Comparison of ENCODE assay signal across 10 cellular contexts in the genomic region with DNA sequence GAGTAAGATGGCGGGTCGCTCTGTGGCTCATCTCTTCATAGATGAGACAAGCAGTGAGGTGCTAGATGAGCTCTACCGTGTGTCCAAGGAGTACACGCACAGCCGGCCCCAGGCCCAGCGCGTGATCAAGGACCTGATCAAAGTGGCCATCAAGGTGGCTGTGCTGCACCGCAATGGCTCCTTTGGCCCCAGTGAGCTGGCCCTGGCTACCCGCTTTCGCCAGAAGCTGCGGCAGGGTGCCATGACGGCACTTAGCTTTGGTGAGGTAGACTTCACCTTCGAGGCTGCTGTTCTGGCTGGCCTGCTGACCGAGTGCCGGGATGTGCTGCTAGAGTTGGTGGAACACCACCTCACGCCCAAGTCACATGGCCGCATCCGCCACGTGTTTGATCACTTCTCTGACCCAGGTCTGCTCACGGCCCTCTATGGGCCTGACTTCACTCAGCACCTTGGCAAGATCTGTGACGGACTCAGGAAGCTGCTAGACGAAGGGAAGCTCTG. TPM values are rescaled to one million over a fixed set of nuclear protein-coding genes. Genes with fewer than 3 reads are reported as not detected.
DNase-seq lines count a peak whose midpoint lies in the region; ATAC-seq and TF ChIP-seq lines count a peak whose summit lies in the region.
"Had no signal": no experiment of that assay in that cellular context is flagged by ENCODE, and none has a peak within 500 bp of the region (broad histone marks: within the 10 kb centered on the region; RNA-seq: fewer than 3 reads in every experiment).

No MANE protein-coding gene starts in this region.

- TF ChIP-seq POLR2A in upper lobe of left lung (IDR thresholded peaks at IDR 0.05): no peak

- TF ChIP-seq EP300 in upper lobe of left lung (IDR thresholded peaks at IDR 0.05): no peak

- in situ Hi-C loops in G401 (cut with HindIII; ENCODE audit: low sequenced_read_pairs): no loop called here

- TF ChIP-seq CTCF in right atrium auricular region (IDR thresholded peaks at IDR 0.05) (no peak), upper lobe of left lung (IDR thresholded peaks at IDR 0.05) (no peak)

- no peaks in the 10 kb centered on the region for H3K27me3 Mint-ChIP-seq in activated T-cell treated with anti-CD3 and anti-CD28 coated beads, Interleukin-2, amount 50 U/mL, for 24 hours
- no peaks in the 10 kb centered on the region for H3K27me3 Mint-ChIP-seq in memory B cell

- WGBS in right cardiac atrium: 77% methylated on average over 22 of the region's 22 CpGs
- WGBS in upper lobe of left lung, 2 donors: 73 to 88% methylated on average over 13 to 22 of the region's 22 CpGs

- peaks cover 57% of the 10 kb centered on the region for H3K4me1 Mint-ChIP-seq in activated T-cell treated with anti-CD3 and anti-CD28 coated beads, Interleukin-2, amount 50 U/mL, for 24 hours (ENCODE audit: low read depth)
- peaks cover 30% of the 10 kb centered on the region for H3K4me1 Mint-ChIP-seq in memory B cell

- H3K4me1 ChIP-seq in right cardiac atrium (ENCODE audit: control insufficient read depth, insufficient read depth, low read length) (no peaks in the 10 kb centered on the region), right atrium auricular region (peaks cover 0 to 9% of the 10 kb centered on the region in 2 donors), upper lobe of left lung (peaks cover 5 to 29% (median 11%) of the 10 kb centered on the region in 4 donors)
- H3K4me1 ChIP-seq: uterus had no signal

- intact Hi-C loops in right cardiac atrium (cut with DNase I): loop anchor here in 2 of 4 donors (5.0 to 10.0 kb wide), 2 partner anchors 54 to 62 kb away; no protein-coding TSS in a partner anchor

- peaks cover 30% of the 10 kb centered on the region for H3K36me3 ChIP-seq in right atrium auricular region
- peaks cover 9 to 38% (median 21%) of the 10 kb centered on the region in 4 donors for H3K36me3 ChIP-seq in upper lobe of left lung
- H3K36me3 ChIP-seq: uterus had no signal

- no peaks in the 10 kb centered on the region for H3K27me3 ChIP-seq in right cardiac atrium (ENCODE audit: control insufficient read depth, insufficient read depth)
- no peaks in the 10 kb centered on the region for H3K27me3 ChIP-seq in right atrium auricular region
- H3K27me3 ChIP-seq in upper lobe of left lung: no peaks in the 10 kb centered on the region
- H3K27me3 ChIP-seq: uterus had no signal

- H3K36me3 Mint-ChIP-seq in activated T-cell treated with anti-CD3 and anti-CD28 coated beads, Interleukin-2, amount 50 U/mL, for 24 hours (ENCODE audit: low read depth): peaks cover 58% of the 10 kb centered on the region
- H3K36me3 Mint-ChIP-seq in memory B cell: peaks cover 16% of the 10 kb centered on the region

- ATAC-seq in right cardiac atrium (peak; percentile 6 to 7), memory B cell (ENCODE audit: low read depth) (no peak), upper lobe of left lung (ENCODE audit: low FRiP score in 2 of 2) (no peak)

- peak overlapping the region; percentile 97 for H3K27ac Mint-ChIP-seq in activated T-cell treated with anti-CD3 and anti-CD28 coated beads, Interleukin-2, amount 50 U/mL, for 24 hours
- H3K27ac Mint-ChIP-seq in memory B cell: peak overlapping the region; percentile 13

- peak in 1 of 3 donors; percentile 64 for DNase-seq in right cardiac atrium
- no peak for DNase-seq in right atrium auricular region (ENCODE audit: low spot score)
- peak; percentile 52 for DNase-seq in activated T-cell treated with anti-CD3 and anti-CD28 coated beads, Interleukin-2, amount 50 U/mL, for 24 hours
- no peak for DNase-seq in memory B cell (ENCODE audit: low spot score in 2 of 2)
- peak in 1 of 2 donors; percentile 64 for DNase-seq in upper lobe of left lung
- DNase-seq in G401 (ENCODE audit: low spot score): no peak
- DNase-seq in NCI-H2171 (lab: John Stamatoyannopoulos, UW): no peak
- DNase-seq in NCI-H2107 treated with DMSO at 0.1 percent for 48 hours (lab: John Stamatoyannopoulos, UW; ENCODE audit: unreplicated experiment): no peak
- DNase-seq: uterus had no signal

- H3K4me3 ChIP-seq in right cardiac atrium (ENCODE audit: low read length) (no peak overlapping the region), right atrium auricular region (no peak overlapping the region), upper lobe of left lung (peak overlapping the region in 1 of 4 donors; percentile 50)
- H3K4me3 ChIP-seq: uterus had no signal

- H3K4me3 Mint-ChIP-seq in activated T-cell treated with anti-CD3 and anti-CD28 coated beads, Interleukin-2, amount 50 U/mL, for 24 hours: peak overlapping the region; percentile 91
- H3K4me3 Mint-ChIP-seq in memory B cell: no peak overlapping the region
- H3K4me3 Mint-ChIP-seq: neural crest cell had no signal

- H3K27ac ChIP-seq in right cardiac atrium (ENCODE audit: low read length): no peak overlapping the region
- no peak overlapping the region for H3K27ac ChIP-seq in right atrium auricular region
- peak overlapping the region in 3 of 4 donors; percentile 56 to 80 (median 64) for H3K27ac ChIP-seq in upper lobe of left lung
- H3K27ac ChIP-seq: uterus had no signal

- H3K9me3 Mint-ChIP-seq in activated T-cell treated with anti-CD3 and anti-CD28 coated beads, Interleukin-2, amount 50 U/mL, for 24 hours: no peaks in the 10 kb centered on the region
- H3K9me3 Mint-ChIP-seq in memory B cell: no peaks in the 10 kb centered on the region
- H3K9me3 Mint-ChIP-seq: neural crest cell had no signal

- H3K9me3 ChIP-seq in right cardiac atrium (ENCODE audit: control insufficient read depth, low read length): no peaks in the 10 kb centered on the region
- no peaks in the 10 kb centered on the region for H3K9me3 ChIP-seq in right atrium auricular region
- no peaks in the 10 kb centered on the region for H3K9me3 ChIP-seq in upper lobe of left lung
- H3K9me3 ChIP-seq: uterus had no signal

RNA-seq across cellular contexts. Expression of a gene that starts 2.4 kb away (rescaled TPM):
- total RNA-seq in right cardiac atrium: 1 to 10 TPM; 1.8 to 3.7 (median 2.3) TPM
- polyA plus RNA-seq in right cardiac atrium: 2.1 TPM
- 1 to 10 TPM in 1 of 2 donors, under 1 TPM in 1; 0.56 to 4.8 TPM for total RNA-seq in right atrium auricular region
- total RNA-seq in upper lobe of left lung: 10 to 100 TPM in 5 of 6 donors, 1 to 10 TPM in 1; 7.4 to 19.1 (median 15.8) TPM
- total RNA-seq in G401 (2014; rRNA removed; shearing (Covaris generic)): not detected in 2 replicates
- total RNA-seq: neural crest cell had no signal

RNA-seq across cellular contexts. Expression of a gene that starts 6.9 kb away (rescaled TPM):
- total RNA-seq in right cardiac atrium (10 to 100 TPM in 3 of 4 donors, 1 to 10 TPM in 1; 8.5 to 16.5 (median 15.6) TPM), right atrium auricular region (10 to 100 TPM; 14.6 to 16.1 TPM), upper lobe of left lung (10 to 100 TPM in 1 of 6 donors, 1 to 10 TPM in 5; 2.2 to 16.8 (median 6.2) TPM)
- 9.9 TPM for polyA plus RNA-seq in right cardiac atrium
- 6.2 and 8.9 TPM in 2 replicates for total RNA-seq in G401 (2014; rRNA removed; shearing (Covaris generic))

RNA-seq across cellular contexts. Expression of a gene that starts 7.1 kb away (rescaled TPM):
- total RNA-seq in right cardiac atrium: 10 to 100 TPM; 18.3 to 25.6 (median 21.5) TPM
- 23.7 TPM for polyA plus RNA-seq in right cardiac atrium
- 10 to 100 TPM; 14.4 to 14.7 TPM for total RNA-seq in right atrium auricular region
- 10 to 100 TPM in 5 of 6 donors, 1 to 10 TPM in 1; 8.9 to 50.3 (median 25.9) TPM for total RNA-seq in upper lobe of left lung
- total RNA-seq in G401 (2014; rRNA removed; shearing (Covaris generic)): 44.3 and 57.7 TPM in 2 replicates

RNA-seq across cellular contexts. Expression of a gene that starts 12.4 kb away (rescaled TPM):
- 10 to 100 TPM; 23.7 to 70.5 (median 53.3) TPM for total RNA-seq in right cardiac atrium
- 58.3 TPM for polyA plus RNA-seq in right cardiac atrium
- 10 to 100 TPM; 40.0 to 60.7 TPM for total RNA-seq in right atrium auricular region
- 10 to 100 TPM in 1 of 6 donors, 1 to 10 TPM in 5; 2.1 to 13.6 (median 5.8) TPM for total RNA-seq in upper lobe of left lung
- 2.0 TPM in 2 replicates for total RNA-seq in G401 (2014; rRNA removed; shearing (Covaris generic))

RNA-seq across cellular contexts. Expression of a gene that starts 17.0 kb away (rescaled TPM):
- total RNA-seq in right cardiac atrium (not detected), right atrium auricular region (not detected), upper lobe of left lung (under 1 TPM in 2 of 6 donors, not detected in 4; 0.57 to 0.88 TPM)
- 0.20 TPM for polyA plus RNA-seq in right cardiac atrium
- not detected in 2 replicates for total RNA-seq in G401 (2014; rRNA removed; shearing (Covaris generic))

Comparison
In these comparisons a context has a peak if more than half of its experiments do, and no peak if none do; other contexts are left out.
1. ATAC-seq: peak in right cardiac atrium (2 of 2); none in memory B cell (single experiment) and upper lobe of left lung (0 of 2).
2. H3K27ac ChIP-seq: peak in upper lobe of left lung (3 of 4); none in right cardiac atrium (single experiment) and right atrium auricular region (0 of 2).